10 cellular contexts compared by ENCODE assay signal in the genomic region with DNA sequence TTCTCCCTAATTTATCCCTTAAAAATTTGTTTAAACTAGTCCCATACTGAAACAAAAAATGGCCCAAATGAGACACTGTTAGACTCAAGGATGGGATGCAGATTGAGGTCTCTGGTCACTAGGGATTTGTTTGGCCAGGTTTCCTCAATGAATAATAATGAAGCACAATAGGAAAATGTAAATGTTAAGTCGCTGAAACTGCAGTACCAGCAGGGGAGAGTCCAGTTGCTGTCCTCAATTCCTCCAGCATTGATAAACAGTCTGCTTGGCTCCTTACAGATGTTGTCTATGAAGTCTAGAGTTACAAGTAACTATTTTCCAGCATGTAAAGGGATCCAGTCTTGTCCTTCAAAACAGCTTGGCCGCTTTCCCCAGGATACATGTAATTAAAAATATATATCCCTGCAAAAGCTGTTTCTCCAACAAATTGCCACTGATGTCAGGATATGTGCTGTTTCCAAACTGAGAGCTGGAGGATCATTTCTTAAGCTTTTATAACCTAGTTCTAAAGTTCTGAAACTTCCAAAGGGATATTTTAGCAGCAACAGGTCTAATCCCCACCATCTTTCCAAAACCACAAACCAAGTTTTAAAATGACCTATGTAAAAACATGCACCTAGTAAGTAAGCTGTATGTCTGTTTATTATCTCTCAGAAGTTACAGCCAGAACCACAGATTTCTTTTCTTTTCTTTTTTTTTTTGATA. TPM values are rescaled to one million over a fixed set of nuclear protein-coding genes. Genes with fewer than 3 reads are reported as not detected.
DNase-seq lines count a peak whose midpoint lies in the region; ATAC-seq, FAIRE-seq and TF ChIP-seq lines count a peak whose summit lies in the region.
"Had no signal": no experiment of that assay in that cellular context is flagged by ENCODE, and none has a peak within 500 bp of the region (broad histone marks: within the 10 kb centered on the region; RNA-seq: fewer than 3 reads in every experiment).

No MANE protein-coding gene starts in this region.

- no peak overlapping the region for H3K4me2 ChIP-seq in K562 (ENCODE audit: insufficient read depth, low read length)

- H3K36me3 Mint-ChIP-seq in activated naive CD8-positive, alpha-beta T cell treated with anti-CD3 and anti-CD28 coated beads for 36 hours: no peaks in the 10 kb centered on the region

- H3K4me1 Mint-ChIP-seq in activated naive CD8-positive, alpha-beta T cell treated with anti-CD3 and anti-CD28 coated beads for 36 hours: peaks cover 7% of the 10 kb centered on the region

- no peak overlapping the region for H3K4me3 Mint-ChIP-seq in activated naive CD8-positive, alpha-beta T cell treated with anti-CD3 and anti-CD28 coated beads for 36 hours

- no peak for TF ChIP-seq EP300 in K562 (IDR thresholded peaks at IDR 0.05; ENCODE audit: low read length)

- TF ChIP-seq RAD21 in K562 (CRISPR knock-in tag; conservative IDR thresholded peaks at IDR 0.05 in 1 of 2, IDR thresholded peaks at IDR 0.05 in 1 of 2) (no peak), liver (IDR thresholded peaks at IDR 0.05) (no peak)

- H3K4me1 ChIP-seq in HAP-1: peaks cover 18% of the 10 kb centered on the region
- peaks cover 18 to 29% of the 10 kb centered on the region in 2 experiments for H3K4me1 ChIP-seq in K562 (replicated peaks in 1 of 2; ENCODE audit: control insufficient read depth in 2 of 2, insufficient read depth in 2 of 2, low read length in 2 of 2)
- H3K4me1 ChIP-seq in liver (ENCODE audit: control insufficient read depth in 4 of 4, insufficient read depth in 4 of 4, low read length in 3 of 4): peaks cover 3 to 30% (median 20%) of the 10 kb centered on the region in 4 donors
- H3K4me1 ChIP-seq in spleen: peaks cover 12 to 75% (median 37%) of the 10 kb centered on the region in 6 donors

- CTCF ChIA-PET in K562 (lab: Yijun Ruan, JAX; ENCODE audit: low intra/inter-chr PET ratio): no interaction called here

- FAIRE-seq in K562 (lab: Jason Lieb, UNC): no peak

- no peak overlapping the region for H2AFZ ChIP-seq in K562 (ENCODE audit: low read depth, low read length)

- H3K4me3 ChIP-seq in HAP-1 (no peak overlapping the region), K562 (no peak overlapping the region), liver (ENCODE audit: low read depth in 1 of 3, low read length in 3 of 3) (peak overlapping the region in 2 of 3 donors; percentile 34 to 92), spleen (peak overlapping the region; percentile 68 to 92 (median 71))

- no peaks in the 10 kb centered on the region for H4K20me1 ChIP-seq in K562 (replicated peaks; ENCODE audit: control insufficient read depth, insufficient read depth, low read length)

- H3K27me3 ChIP-seq in HAP-1 (ENCODE audit: low read depth) (no peaks in the 10 kb centered on the region), K562 (ENCODE audit: control insufficient read depth in 2 of 2, insufficient read depth in 2 of 2, low read length in 2 of 2) (no peaks in the 10 kb centered on the region), liver (ENCODE audit: control insufficient read depth in 4 of 4, insufficient read depth in 4 of 4, low read length in 3 of 4) (no peaks in the 10 kb centered on the region), spleen (replicated peaks in 1 of 7) (peaks cover 0 to 35% (median 15%) of the 10 kb centered on the region in 7 donors)

- H3K9ac ChIP-seq in K562 (ENCODE audit: insufficient read depth in 1 of 2, low read depth in 2 of 2, low read length in 2 of 2) (no peak overlapping the region), liver (ENCODE audit: low read depth in 1 of 2, low read length in 2 of 2) (peak overlapping the region in 1 of 2 donors; percentile 38)

- H3K36me3 ChIP-seq in HAP-1 (replicated peaks): no peaks in the 10 kb centered on the region
- peaks cover 31% of the 10 kb centered on the region; the same call in 2 of the 3 replicates for H3K36me3 ChIP-seq in K562 (ENCODE audit: control insufficient read depth, insufficient read depth, low read length)
- H3K36me3 ChIP-seq in liver (ENCODE audit: control insufficient read depth in 4 of 4, insufficient read depth in 3 of 4, low read depth in 1 of 4, low read length in 3 of 4): peaks cover 0 to 8% (median 4%) of the 10 kb centered on the region in 4 donors
- H3K36me3 ChIP-seq in spleen: peaks cover 0 to 10% (median 0%) of the 10 kb centered on the region in 6 donors

- ATAC-seq in K562 (no peak), HG03460 (IDR thresholded peaks at IDR 0.05; ENCODE audit: unreplicated experiment) (no peak)

- H3K27ac ChIP-seq in K562 (ENCODE audit: extremely low read depth, low read depth, low read length) (no peak overlapping the region), liver (ENCODE audit: low read depth in 1 of 2, low read length in 2 of 2) (no peak overlapping the region), spleen (peak overlapping the region in 7 of 8 donors; percentile 22 to 89 (median 84))

- BruUV-seq in K562 (replicated peaks; lab: Mats Ljungman, UMichigan): TSS peak; percentile 45

- peaks cover 2% of the 10 kb centered on the region for H3K9me1 ChIP-seq in K562 (ENCODE audit: control insufficient read depth, insufficient read depth, low read length)

- POLR2A ChIA-PET in K562 (lab: Yijun Ruan, JAX): interaction anchor here (0.8 to 3.3 kb wide), 6 partner anchors 14 to 348 kb away, joined by 3 to 15 read pairs (median 4); no protein-coding TSS in a partner anchor

- DNase-seq in HAP-1 (ENCODE audit: low spot score in 2 of 2): peak; percentile 33 to 62
- no peak for DNase-seq in K562 (ENCODE audit: extremely low read depth in 1 of 4, low spot score in 3 of 4)
- DNase-seq in spleen: no peak
- no peak for DNase-seq in NCI-H1105 (lab: John Stamatoyannopoulos, UW)
- DNase-seq in activated naive CD8-positive, alpha-beta T cell treated with anti-CD3 and anti-CD28 coated beads for 36 hours: no peak
- no peak for DNase-seq in HUDEP-2 (lab: John Stamatoyannopoulos, UW; ENCODE audit: unreplicated experiment in 76 of 76)
- DNase-seq: hypothalamus, NCI-H2107 had no signal

- H3K27ac Mint-ChIP-seq in activated naive CD8-positive, alpha-beta T cell treated with anti-CD3 and anti-CD28 coated beads for 36 hours: no peak overlapping the region

- peaks cover 14% of the 10 kb centered on the region for H3K79me2 ChIP-seq in K562 (ENCODE audit: control insufficient read depth, insufficient read depth, low read length)

- WGBS in K562 (ENCODE audit: insufficient coverage, low coverage, missing lambda C conversion rate): 34% methylated on average over 2 of the region's 2 CpGs
- 50% methylated on average over 2 of the region's 2 CpGs for WGBS in liver
- WGBS in spleen, 5 donors: 42 to 72% (median 58%) methylated on average over 2 of the region's 2 CpGs

- peaks cover 53% of the 10 kb centered on the region for H3K27me3 Mint-ChIP-seq in activated naive CD8-positive, alpha-beta T cell treated with anti-CD3 and anti-CD28 coated beads for 36 hours

- TF ChIP-seq CTCF in K562 (IDR thresholded peaks at IDR 0.05 in 2 of 3, conservative IDR thresholded peaks at IDR 0.05 in 1 of 3; ENCODE audit: insufficient read depth in 2 of 3, low read depth in 1 of 3, low read length in 3 of 3): no peak
- no peak for TF ChIP-seq CTCF in liver (IDR thresholded peaks at IDR 0.05; ENCODE audit: low read depth, low read length, missing input control)
- no peak for TF ChIP-seq CTCF in spleen (IDR thresholded peaks at IDR 0.05 in 8 of 11, conservative IDR thresholded peaks at IDR 0.05 in 3 of 11)

- intact Hi-C loops in K562 (cut with micrococcal nuclease) (loop anchor here (5.0 kb wide), 1 partner anchor 84 kb away; the partner anchor contains the start of gene TMEM135), spleen (cut with DNase I; ENCODE audit: low total_unique reads) (no loop called here)

- H3K9me3 ChIP-seq in HAP-1: no peaks in the 10 kb centered on the region
- H3K9me3 ChIP-seq in K562 (replicated peaks; ENCODE audit: control insufficient read depth, insufficient read depth, low read depth, low read length): no peaks in the 10 kb centered on the region
- H3K9me3 ChIP-seq in liver (ENCODE audit: control insufficient read depth in 4 of 4, low read length in 3 of 4): no peaks in the 10 kb centered on the region
- H3K9me3 ChIP-seq in spleen: no peaks in the 10 kb centered on the region

- TF ChIP-seq POLR2A in K562 (conservative IDR thresholded peaks at IDR 0.05) (no peak), spleen (IDR thresholded peaks at IDR 0.05) (no peak)

- H3K9me3 Mint-ChIP-seq in activated naive CD8-positive, alpha-beta T cell treated with anti-CD3 and anti-CD28 coated beads for 36 hours: no peaks in the 10 kb centered on the region

- in situ Hi-C loops in HAP-1 (cut with MboI; ENCODE audit: low sequenced_read_pairs) (no loop called here), K562 (cut with MboI) (no loop called here)

TF ChIP-seq in K562, 482 proteins besides CTCF, POLR2A, EP300 and RAD21:
- TF ChIP-seq POLR2AphosphoS2 (IDR thresholded peaks at IDR 0.05; ENCODE audit: low read length) (no peak), POLR2H (tag; IDR thresholded peaks at IDR 0.05; ENCODE audit: low read depth) (peak; percentile 28; the same call in 1 of the 2 replicates)

TF ChIP-seq in liver, 16 proteins besides CTCF, POLR2A, EP300 and RAD21 (continues in another document):
- TF ChIP-seq, protein P1, sequence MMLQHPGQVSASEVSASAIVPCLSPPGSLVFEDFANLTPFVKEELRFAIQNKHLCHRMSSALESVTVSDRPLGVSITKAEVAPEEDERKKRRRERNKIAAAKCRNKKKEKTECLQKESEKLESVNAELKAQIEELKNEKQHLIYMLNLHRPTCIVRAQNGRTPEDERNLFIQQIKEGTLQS (IDR thresholded peaks at IDR 0.05): no peak

RNA-seq across cellular contexts. Expression of gene FZD4, which starts 2.1 kb away (rescaled TPM):
- 6.9 and 12.4 TPM in 2 replicates for total RNA-seq in K562 (2011; cell fraction: chromatin; rRNA removed; ENCODE audit: low replicate concordance)
- 7.7 and 10.0 TPM in 2 replicates for total RNA-seq in K562 (2011; cell fraction: nucleolus; rRNA removed)
- total RNA-seq in K562 (2011; cell fraction: nucleoplasm; rRNA removed): 14.2 TPM in 2 replicates
- total RNA-seq in K562 (2014; rRNA removed) (5.0 and 5.7 TPM in 2 replicates), K562 (2014; rRNA removed; fragmentation: Illumina TruSeq; extraction: Trizol) (5.1 and 5.7 TPM in 2 replicates), K562 (2015; rRNA removed; fragmentation: Illumina TruSeq; extraction: Trizol) (7.6 and 7.9 TPM in 2 replicates), K562 (2021) (6.1 and 6.3 TPM in 2 replicates), liver (10 to 100 TPM in 1 of 2 donors, 1 to 10 TPM in 1; 8.8 to 23.7 TPM), spleen (10 to 100 TPM; 13.2 to 46.7 (median 36.1) TPM)
- polyA plus RNA-seq in K562 (2011; rRNA removed) (6.2 and 7.3 TPM in 2 replicates), K562 (2014; fragmentation: Illumina TruSeq; extraction: Trizol) (5.1 and 6.2 TPM in 2 replicates), K562 (2014; fragmentation: Nextera tagmentation; extraction: Ambion mirVana) (1 to 10 TPM; 1.2 to 1.4 TPM), K562 (2014; rRNA removed) (5.8 and 6.7 TPM in 2 replicates), liver (1 to 10 TPM; 4.9 to 7.7 TPM), spleen (1 to 10 TPM; 3.0 to 9.4 (median 5.0) TPM)
- 3.1 and 7.3 TPM in 2 replicates for polyA plus RNA-seq in K562 (2011; cell fraction: cytosol; rRNA removed)
- 3.9 and 5.8 TPM in 2 replicates for polyA plus RNA-seq in K562 (2011; cell fraction: nucleus; rRNA removed)
- polyA plus RNA-seq in K562 (2012): 4.1 and 6.1 TPM in 2 replicates
- polyA minus RNA-seq in K562 (2011; rRNA and poly(A)+ RNA removed): 6.9 and 7.1 TPM in 2 replicates
- polyA minus RNA-seq in K562 (2011; cell fraction: cytosol; rRNA and poly(A)+ RNA removed): 2.3 and 3.3 TPM in 2 replicates
- 2.2 and 4.6 TPM in 2 replicates for polyA minus RNA-seq in K562 (2011; cell fraction: nucleus; rRNA and poly(A)+ RNA removed)
- total RNA-seq in activated naive CD8-positive, alpha-beta T cell treated with anti-CD3 and anti-CD28 coated beads for 36 hours: under 1 TPM; 0.04 to 0.06 TPM

Comparison
In these comparisons a context has a peak if more than half of its experiments do, and no peak if none do; other contexts are left out.
1. DNase-seq: peak in HAP-1 (2 of 2); none in K562 (0 of 4), spleen (single experiment), NCI-H1105 (single experiment), activated naive CD8-positive, alpha-beta T cell treated with anti-CD3 and anti-CD28 coated beads for 36 hours (single experiment) and HUDEP-2 (0 of 76).
2. H3K4me3 ChIP-seq: peak in liver (2 of 3) and spleen (8 of 8); none in HAP-1 (single experiment) and K562 (single experiment).
3. H3K27ac ChIP-seq: peak in spleen (7 of 8); none in K562 (single experiment) and liver (0 of 2).
4. RNA of gene FZD4, which starts 2.1 kb away (total RNA-seq): 13.2 to 46.7 TPM in spleen, 8.8 to 23.7 TPM in liver and 5.0 to 14.2 TPM in K562; 0.04 to 0.06 TPM in activated naive CD8-positive, alpha-beta T cell treated with anti-CD3 and anti-CD28 coated beads for 36 hours; every median in the first group is over 4 times any median in the second.